Comparison of ENCODE assay signal across 26 cellular contexts in genomic region chr12:5236022-5236421, GRCh38.
"Had no signal": no experiment of that assay in that cellular context is flagged by ENCODE, and none has a peak within 500 bp of the region (broad histone marks: within the 10 kb centered on the region; RNA-seq: fewer than 3 reads in every experiment).

No MANE protein-coding gene starts in this region.

- H3K27ac ChIP-seq: left ventricle myocardium inferior, ovary, prostate gland, skin epidermis, spleen, suprapubic skin, thoracic aorta, tibial artery, uterus had no signal

- ATAC-seq: left colon; mucosa of descending colon; naive thymus-derived CD4-positive, alpha-beta T cell; natural killer cell treated with Interleukin-12 subunit alpha and Interleukin-12 subunit beta and Interleukin-15 and Interleukin-18, amount 100 ng/mL, for 72 hours; right cardiac atrium; sciatic nerve; stimulated activated effector memory CD8-positive, alpha-beta T cell treated with anti-CD3 and anti-CD28 coated beads, Interleukin-12 subunit alpha, Interleukin-12 subunit beta, amount 100 ng/mL, for 72 hours had no signal

- H3K36me3 ChIP-seq: left ventricle myocardium inferior, ovary, prostate gland, spleen, suprapubic skin, thoracic aorta, tibial artery, uterus had no signal

- H3K36me3 Mint-ChIP-seq: naive thymus-derived CD4-positive, alpha-beta T cell; natural killer cell treated with Interleukin-12 subunit alpha and Interleukin-12 subunit beta and Interleukin-15 and Interleukin-18, amount 100 ng/mL, for 72 hours; stimulated activated effector memory CD8-positive, alpha-beta T cell treated with anti-CD3 and anti-CD28 coated beads, Interleukin-12 subunit alpha, Interleukin-12 subunit beta, amount 100 ng/mL, for 72 hours had no signal

- H3K27me3 ChIP-seq: ovary, tibial artery, uterus had no signal

- H3K4me3 Mint-ChIP-seq: naive thymus-derived CD4-positive, alpha-beta T cell; natural killer cell treated with Interleukin-12 subunit alpha and Interleukin-12 subunit beta and Interleukin-15 and Interleukin-18, amount 100 ng/mL, for 72 hours; stimulated activated effector memory CD8-positive, alpha-beta T cell treated with anti-CD3 and anti-CD28 coated beads, Interleukin-12 subunit alpha, Interleukin-12 subunit beta, amount 100 ng/mL, for 72 hours; stimulated activated naive CD8-positive, alpha-beta T cell treated with anti-CD3 and anti-CD28 coated beads, Interleukin-15, Interleukin-2, amounts not matched to agents 100 ng/mL and 50 ng/mL, for 24 hours; type B pancreatic cell had no signal

- H3K4me1 Mint-ChIP-seq: naive thymus-derived CD4-positive, alpha-beta T cell; stimulated activated effector memory CD8-positive, alpha-beta T cell treated with anti-CD3 and anti-CD28 coated beads, Interleukin-12 subunit alpha, Interleukin-12 subunit beta, amount 100 ng/mL, for 72 hours had no signal

- H3K27ac Mint-ChIP-seq: naive thymus-derived CD4-positive, alpha-beta T cell; natural killer cell treated with Interleukin-12 subunit alpha and Interleukin-12 subunit beta and Interleukin-15 and Interleukin-18, amount 100 ng/mL, for 72 hours; stimulated activated effector memory CD8-positive, alpha-beta T cell treated with anti-CD3 and anti-CD28 coated beads, Interleukin-12 subunit alpha, Interleukin-12 subunit beta, amount 100 ng/mL, for 72 hours; stimulated activated naive CD8-positive, alpha-beta T cell treated with anti-CD3 and anti-CD28 coated beads, Interleukin-15, Interleukin-2, amounts not matched to agents 100 ng/mL and 50 ng/mL, for 24 hours; type B pancreatic cell had no signal

- H3K4me1 ChIP-seq: left ventricle myocardium inferior, prostate gland, spleen, suprapubic skin, tibial artery, uterus had no signal

- H3K4me3 ChIP-seq: left ventricle myocardium inferior, lung, mucosa of descending colon, ovary, prostate gland, skin epidermis, spleen, suprapubic skin, thoracic aorta, tibial artery, uterus had no signal

- H3K9me3 ChIP-seq: left ventricle myocardium inferior, mucosa of descending colon, ovary, prostate gland, spleen, suprapubic skin, thoracic aorta, tibial artery, uterus had no signal

- FAIRE-seq: keratinocyte had no signal

- DNase-seq: hippocampal formation; left colon; left ventricle myocardium inferior; midbrain; mucosa of descending colon; naive thymus-derived CD4-positive, alpha-beta T cell; ovary; posterior cingulate gyrus; retina; right cardiac atrium; spleen; stimulated activated CD4-positive, alpha-beta T cell treated with anti-CD3 and anti-CD28 coated beads, Interleukin-4, amount 100 ng/mL, for 24 hours; stimulated activated naive CD4-positive, alpha-beta T cell; tibial artery; uterus had no signal

- H3K9me3 Mint-ChIP-seq: natural killer cell treated with Interleukin-12 subunit alpha and Interleukin-12 subunit beta and Interleukin-15 and Interleukin-18, amount 100 ng/mL, for 72 hours; stimulated activated effector memory CD8-positive, alpha-beta T cell treated with anti-CD3 and anti-CD28 coated beads, Interleukin-12 subunit alpha, Interleukin-12 subunit beta, amount 100 ng/mL, for 72 hours; stimulated activated naive CD8-positive, alpha-beta T cell treated with anti-CD3 and anti-CD28 coated beads, Interleukin-15, Interleukin-2, amounts not matched to agents 100 ng/mL and 50 ng/mL, for 24 hours; type B pancreatic cell had no signal
